In the genomic region with DNA sequence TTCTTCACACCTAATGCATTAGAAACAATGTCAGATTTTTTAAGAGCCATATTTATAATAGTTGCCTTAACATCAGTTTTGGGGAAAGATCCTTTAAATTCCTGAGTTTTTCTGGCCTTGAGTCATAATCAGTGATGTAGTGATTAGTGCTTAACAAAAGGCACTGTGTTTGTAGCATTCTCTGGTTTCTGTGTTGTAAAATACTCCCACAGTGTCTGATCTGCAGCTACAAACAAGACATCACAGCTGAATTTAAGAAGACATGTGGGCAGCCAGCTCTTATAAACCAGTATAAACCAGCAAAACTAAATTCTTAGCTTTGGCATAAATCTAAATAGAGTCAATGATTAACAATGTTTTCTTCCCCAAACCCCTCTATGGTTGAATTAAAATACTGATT, we compare ENCODE assay signal across 22 cellular contexts.
DNase-seq lines count a peak whose midpoint lies in the region; ATAC-seq and TF ChIP-seq lines count a peak whose summit lies in the region.
"Had no signal": no experiment of that assay in that cellular context is flagged by ENCODE, and none has a peak within 500 bp of the region (broad histone marks: within the 10 kb centered on the region; RNA-seq: fewer than 3 reads in every experiment).

No MANE protein-coding gene starts in this region.

- peaks cover 16% of the 10 kb centered on the region for H3K4me1 Mint-ChIP-seq in GM23338
- peaks cover 17% of the 10 kb centered on the region for H3K4me1 Mint-ChIP-seq in WTC11
- H3K4me1 Mint-ChIP-seq: B cell; central memory CD8-positive, alpha-beta T cell; stimulated activated naive CD8-positive, alpha-beta T cell treated with anti-CD3 and anti-CD28 coated beads, Interleukin-15, amount 100 ng/mL, for 72 hours had no signal

- CTCF ChIA-PET in WTC11 (lab: Charles Lee): no interaction called here

- TF ChIP-seq EP300 in gastroesophageal sphincter (IDR thresholded peaks at IDR 0.05): no peak

- no peaks in the 10 kb centered on the region for H3K9me3 ChIP-seq in gastroesophageal sphincter
- H3K9me3 ChIP-seq: SJSA1, spleen, vagina had no signal

- no peaks in the 10 kb centered on the region for H3K27me3 Mint-ChIP-seq in GM23338 (ENCODE audit: insufficient read depth, low read depth, poor library complexity)
- H3K27me3 Mint-ChIP-seq in WTC11 (ENCODE audit: low read depth): no peaks in the 10 kb centered on the region
- H3K27me3 Mint-ChIP-seq: activated naive CD8-positive, alpha-beta T cell; activated T-cell treated with anti-CD3 and anti-CD28 coated beads, Interleukin-2, amount 50 U/mL, for 24 hours; B cell; central memory CD8-positive, alpha-beta T cell; stimulated activated naive CD8-positive, alpha-beta T cell treated with anti-CD3 and anti-CD28 coated beads, Interleukin-15, amount 100 ng/mL, for 72 hours had no signal

- H2AFZ ChIP-seq in GM23338: no peak overlapping the region

- H3K9me3 Mint-ChIP-seq in GM23338: no peaks in the 10 kb centered on the region
- no peaks in the 10 kb centered on the region for H3K9me3 Mint-ChIP-seq in WTC11
- H3K9me3 Mint-ChIP-seq: stimulated activated naive CD8-positive, alpha-beta T cell treated with anti-CD3 and anti-CD28 coated beads, Interleukin-15, amount 100 ng/mL, for 72 hours had no signal

- POLR2A ChIA-PET in WTC11 (lab: Charles Lee): no interaction called here

- H4K20me1 ChIP-seq in GM23338 (replicated peaks; ENCODE audit: insufficient read depth): no peaks in the 10 kb centered on the region

- H3K4me2 ChIP-seq in GM23338: no peak overlapping the region

- H3K36me3 ChIP-seq in GM23338 (ENCODE audit: insufficient read depth) (no peaks in the 10 kb centered on the region), gastroesophageal sphincter (no peaks in the 10 kb centered on the region)
- H3K36me3 ChIP-seq: SJSA1, spleen, vagina had no signal

- no peaks in the 10 kb centered on the region for H3K9me2 ChIP-seq in GM23338 (ENCODE audit: insufficient read depth)

- TF ChIP-seq CTCF in GM23338 (conservative IDR thresholded peaks at IDR 0.05; ENCODE audit: low read depth in 2 of 2): no peak
- no peak for TF ChIP-seq CTCF in WTC11 (IDR thresholded peaks at IDR 0.05)
- TF ChIP-seq CTCF in foreskin fibroblast (IDR thresholded peaks at IDR 0.05; ENCODE audit: low read depth, low read length): no peak
- TF ChIP-seq CTCF in retinal pigment epithelial cell (conservative IDR thresholded peaks at IDR 0.05; ENCODE audit: low read depth, low read length): no peak
- TF ChIP-seq CTCF in gastroesophageal sphincter (IDR thresholded peaks at IDR 0.05): no peak

- H3K79me2 ChIP-seq in GM23338 (replicated peaks; ENCODE audit: insufficient read depth): no peaks in the 10 kb centered on the region

- H3K4me3 ChIP-seq in GM23338: no peak overlapping the region
- H3K4me3 ChIP-seq in foreskin fibroblast (ENCODE audit: low read depth in 1 of 2, low read length in 2 of 2): no peak overlapping the region
- no peak overlapping the region for H3K4me3 ChIP-seq in retinal pigment epithelial cell (ENCODE audit: low read length)
- H3K4me3 ChIP-seq in gastroesophageal sphincter: no peak overlapping the region
- H3K4me3 ChIP-seq: SJSA1, spleen, vagina had no signal

- DNase-seq in GM23338 (ENCODE audit: low spot score) (peak; percentile 15), WTC11 (ENCODE audit: low spot score) (no peak), foreskin fibroblast (peak; percentile 26 to 34), retinal pigment epithelial cell (ENCODE audit: low read depth) (peak; percentile 82), HuH-7.5 (ENCODE audit: low spot score) (no peak), T-helper 2 cell (no peak)
- no peak for DNase-seq in stimulated activated naive CD4-positive, alpha-beta T cell treated with Interleukin-2 at 50 U/mL for 16 hours (lab: John Stamatoyannopoulos, UW)
- DNase-seq: activated T-cell treated with anti-CD3 and anti-CD28 coated beads, Interleukin-2, amount 50 U/mL, for 24 hours; DMS153; glutamatergic neuron; NCI-H1694; NCI-H345; occipital lobe; spleen; stimulated activated naive CD8-positive, alpha-beta T cell treated with anti-CD3 and anti-CD28 coated beads, Interleukin-15, amount 100 ng/mL, for 72 hours had no signal

- H3K4me1 ChIP-seq in GM23338 (ENCODE audit: insufficient read depth) (no peaks in the 10 kb centered on the region), gastroesophageal sphincter (no peaks in the 10 kb centered on the region)
- H3K4me1 ChIP-seq: SJSA1, spleen, vagina had no signal

- ATAC-seq in GM23338: peak; percentile 31; the same call in 2 of the 3 replicates
- peak; percentile 46; the same call in 1 of the 2 replicates for ATAC-seq in WTC11
- ATAC-seq in gastroesophageal sphincter: no peak
- ATAC-seq: stimulated activated naive CD8-positive, alpha-beta T cell treated with anti-CD3 and anti-CD28 coated beads, Interleukin-15, amount 100 ng/mL, for 72 hours had no signal

- no peaks in the 10 kb centered on the region for H3F3A ChIP-seq in GM23338 (replicated peaks; ENCODE audit: low read depth)

- 0 out of 2 replicates have a peak overlapping the region, but pooled peaks have one; percentile 21 for H3K27ac Mint-ChIP-seq in GM23338
- peak overlapping the region; percentile 63 for H3K27ac Mint-ChIP-seq in WTC11
- H3K27ac Mint-ChIP-seq: activated naive CD8-positive, alpha-beta T cell; activated T-cell treated with anti-CD3 and anti-CD28 coated beads, Interleukin-2, amount 50 U/mL, for 24 hours; B cell; stimulated activated naive CD8-positive, alpha-beta T cell treated with anti-CD3 and anti-CD28 coated beads, Interleukin-15, amount 100 ng/mL, for 72 hours had no signal

- H3K27me3 ChIP-seq in GM23338 (ENCODE audit: insufficient read depth): no peaks in the 10 kb centered on the region
- H3K27me3 ChIP-seq in gastroesophageal sphincter: no peaks in the 10 kb centered on the region
- H3K27me3 ChIP-seq: SJSA1, spleen, vagina had no signal

- no peaks in the 10 kb centered on the region for H3K36me3 Mint-ChIP-seq in GM23338 (ENCODE audit: low read depth)
- H3K36me3 Mint-ChIP-seq in WTC11: no peaks in the 10 kb centered on the region
- H3K36me3 Mint-ChIP-seq: activated naive CD8-positive, alpha-beta T cell had no signal

- no peak for TF ChIP-seq POLR2A in gastroesophageal sphincter (IDR thresholded peaks at IDR 0.05)

- no peak overlapping the region for H3K27ac ChIP-seq in GM23338 (ENCODE audit: low read depth)
- no peak overlapping the region for H3K27ac ChIP-seq in gastroesophageal sphincter
- H3K27ac ChIP-seq: HL-60, SJSA1, spleen, vagina had no signal

- H3K4me3 Mint-ChIP-seq in GM23338: no peak overlapping the region
- H3K4me3 Mint-ChIP-seq in WTC11: no peak overlapping the region
- H3K4me3 Mint-ChIP-seq: activated naive CD8-positive, alpha-beta T cell; activated T-cell treated with anti-CD3 and anti-CD28 coated beads, Interleukin-2, amount 50 U/mL, for 24 hours; B cell; central memory CD8-positive, alpha-beta T cell; stimulated activated naive CD8-positive, alpha-beta T cell treated with anti-CD3 and anti-CD28 coated beads, Interleukin-15, amount 100 ng/mL, for 72 hours had no signal

TF ChIP-seq in GM23338, 12 proteins besides CTCF, POLR2A, EP300 and RAD21 (continues in another document):
- TF ChIP-seq, protein P1, sequence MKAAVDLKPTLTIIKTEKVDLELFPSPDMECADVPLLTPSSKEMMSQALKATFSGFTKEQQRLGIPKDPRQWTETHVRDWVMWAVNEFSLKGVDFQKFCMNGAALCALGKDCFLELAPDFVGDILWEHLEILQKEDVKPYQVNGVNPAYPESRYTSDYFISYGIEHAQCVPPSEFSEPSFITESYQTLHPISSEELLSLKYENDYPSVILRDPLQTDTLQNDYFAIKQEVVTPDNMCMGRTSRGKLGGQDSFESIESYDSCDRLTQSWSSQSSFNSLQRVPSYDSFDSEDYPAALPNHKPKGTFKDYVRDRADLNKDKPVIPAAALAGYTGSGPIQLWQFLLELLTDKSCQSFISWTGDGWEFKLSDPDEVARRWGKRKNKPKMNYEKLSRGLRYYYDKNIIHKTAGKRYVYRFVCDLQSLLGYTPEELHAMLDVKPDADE (IDR thresholded peaks at IDR 0.05): no peak

TF ChIP-seq in WTC11, 78 proteins besides CTCF, POLR2A, EP300 and RAD21:
- TF ChIP-seq CDX4 (CRISPR knock-in tag; IDR thresholded peaks at IDR 0.05; ENCODE audit: borderline replicate concordance) (no peak), SMAD4 (CRISPR knock-in tag; IDR thresholded peaks at IDR 0.05) (no peak), CBFB (CRISPR knock-in tag; IDR thresholded peaks at IDR 0.05; ENCODE audit: low read depth) (no peak), TCF7 (CRISPR knock-in tag; IDR thresholded peaks at IDR 0.05; ENCODE audit: low read depth) (no peak), ELF4 (CRISPR knock-in tag; IDR thresholded peaks at IDR 0.05; ENCODE audit: low read depth) (no peak)
- TF ChIP-seq, protein P2, sequence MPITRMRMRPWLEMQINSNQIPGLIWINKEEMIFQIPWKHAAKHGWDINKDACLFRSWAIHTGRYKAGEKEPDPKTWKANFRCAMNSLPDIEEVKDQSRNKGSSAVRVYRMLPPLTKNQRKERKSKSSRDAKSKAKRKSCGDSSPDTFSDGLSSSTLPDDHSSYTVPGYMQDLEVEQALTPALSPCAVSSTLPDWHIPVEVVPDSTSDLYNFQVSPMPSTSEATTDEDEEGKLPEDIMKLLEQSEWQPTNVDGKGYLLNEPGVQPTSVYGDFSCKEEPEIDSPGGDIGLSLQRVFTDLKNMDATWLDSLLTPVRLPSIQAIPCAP (CRISPR knock-in tag; IDR thresholded peaks at IDR 0.05): no peak

Comparison
In these comparisons a context has a peak if more than half of its experiments do, and no peak if none do; other contexts are left out.
1. DNase-seq: peak in GM23338 (single experiment), foreskin fibroblast (2 of 2) and retinal pigment epithelial cell (single experiment); none in WTC11 (single experiment), HuH-7.5 (single experiment), stimulated activated naive CD4-positive, alpha-beta T cell treated with Interleukin-2 at 50 U/mL for 16 hours (single experiment) and T-helper 2 cell (0 of 5).